1 cellular context compared by ENCODE assay signal in genomic region chr10:11468126-11468742, GRCh38.
TF ChIP-seq lines count a peak whose summit lies in the region.

No MANE protein-coding gene starts in this region.

TF ChIP-seq in H1, 55 proteins besides CTCF, POLR2A, EP300 and RAD21 (continued from another document):
- TF ChIP-seq CTBP2 (IDR thresholded peaks at IDR 0.05; ENCODE audit: borderline replicate concordance, insufficient read depth, insufficient read length, low read length) (no peak), RXRA (IDR thresholded peaks at IDR 0.05; ENCODE audit: insufficient read depth, low read depth, low read length) (no peak), HDAC6 (IDR thresholded peaks at IDR 0.05; ENCODE audit: low read depth, low read length) (no peak), JUN (IDR thresholded peaks at IDR 0.05; ENCODE audit: low read depth, low read length) (no peak), HDAC2 (IDR thresholded peaks at IDR 0.05; ENCODE audit: borderline replicate concordance in 1 of 2, low read depth in 2 of 2, low read length in 2 of 2) (no peak), SIRT6 (IDR thresholded peaks at IDR 0.05; ENCODE audit: low read length) (no peak), SP1 (IDR thresholded peaks at IDR 0.05; ENCODE audit: low read depth, low read length) (no peak)
- TF ChIP-seq, protein P1, sequence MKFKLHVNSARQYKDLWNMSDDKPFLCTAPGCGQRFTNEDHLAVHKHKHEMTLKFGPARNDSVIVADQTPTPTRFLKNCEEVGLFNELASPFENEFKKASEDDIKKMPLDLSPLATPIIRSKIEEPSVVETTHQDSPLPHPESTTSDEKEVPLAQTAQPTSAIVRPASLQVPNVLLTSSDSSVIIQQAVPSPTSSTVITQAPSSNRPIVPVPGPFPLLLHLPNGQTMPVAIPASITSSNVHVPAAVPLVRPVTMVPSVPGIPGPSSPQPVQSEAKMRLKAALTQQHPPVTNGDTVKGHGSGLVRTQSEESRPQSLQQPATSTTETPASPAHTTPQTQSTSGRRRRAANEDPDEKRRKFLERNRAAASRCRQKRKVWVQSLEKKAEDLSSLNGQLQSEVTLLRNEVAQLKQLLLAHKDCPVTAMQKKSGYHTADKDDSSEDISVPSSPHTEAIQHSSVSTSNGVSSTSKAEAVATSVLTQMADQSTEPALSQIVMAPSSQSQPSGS (IDR thresholded peaks at IDR 0.05; ENCODE audit: low read length), result no peak
